In the genomic region with DNA sequence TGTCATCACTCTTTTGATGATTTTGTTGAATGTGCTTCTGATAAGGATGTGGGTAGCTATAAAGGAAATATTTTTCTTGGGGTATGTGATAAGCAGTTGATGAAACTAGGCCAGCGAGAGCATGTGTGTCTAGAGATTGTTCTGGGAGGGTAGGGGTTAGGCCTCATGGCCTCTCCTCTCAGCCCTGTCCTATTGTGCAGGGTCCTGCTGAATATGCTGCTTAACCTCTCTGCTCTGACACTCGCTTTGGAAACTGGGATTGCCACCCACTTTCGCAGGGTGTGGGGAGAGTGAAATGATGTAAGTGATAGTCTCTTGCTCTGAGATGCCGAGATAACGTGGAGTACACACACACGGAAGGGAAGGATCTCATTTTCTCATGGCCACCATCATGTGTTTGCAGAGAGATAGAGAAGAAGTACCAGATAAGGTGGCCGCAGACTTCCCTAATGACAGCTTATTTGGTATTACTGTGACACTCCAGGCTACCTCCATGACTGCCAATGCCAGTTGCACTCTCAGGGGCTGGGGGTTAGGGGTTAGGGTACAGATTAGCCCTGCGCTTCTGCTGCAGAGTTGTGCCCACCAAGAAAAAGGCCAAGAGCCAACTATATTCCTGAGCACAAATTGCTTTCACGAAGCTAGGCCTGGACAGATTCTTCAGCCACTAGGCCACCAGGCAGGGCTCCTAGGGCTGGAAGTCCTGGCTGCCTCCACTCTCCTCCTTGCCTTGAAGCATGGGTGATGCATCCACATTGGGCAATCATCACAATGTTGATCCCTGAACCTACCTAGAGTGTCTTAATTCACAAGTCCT, we compare ENCODE assay signal across 1 cellular context.
TF ChIP-seq lines count a peak whose summit lies in the region.

No MANE protein-coding gene starts in this region.

TF ChIP-seq in K562, 482 proteins besides CTCF, POLR2A, EP300 and RAD21 (continued from another document and continues in another):
- TF ChIP-seq, protein P1, sequence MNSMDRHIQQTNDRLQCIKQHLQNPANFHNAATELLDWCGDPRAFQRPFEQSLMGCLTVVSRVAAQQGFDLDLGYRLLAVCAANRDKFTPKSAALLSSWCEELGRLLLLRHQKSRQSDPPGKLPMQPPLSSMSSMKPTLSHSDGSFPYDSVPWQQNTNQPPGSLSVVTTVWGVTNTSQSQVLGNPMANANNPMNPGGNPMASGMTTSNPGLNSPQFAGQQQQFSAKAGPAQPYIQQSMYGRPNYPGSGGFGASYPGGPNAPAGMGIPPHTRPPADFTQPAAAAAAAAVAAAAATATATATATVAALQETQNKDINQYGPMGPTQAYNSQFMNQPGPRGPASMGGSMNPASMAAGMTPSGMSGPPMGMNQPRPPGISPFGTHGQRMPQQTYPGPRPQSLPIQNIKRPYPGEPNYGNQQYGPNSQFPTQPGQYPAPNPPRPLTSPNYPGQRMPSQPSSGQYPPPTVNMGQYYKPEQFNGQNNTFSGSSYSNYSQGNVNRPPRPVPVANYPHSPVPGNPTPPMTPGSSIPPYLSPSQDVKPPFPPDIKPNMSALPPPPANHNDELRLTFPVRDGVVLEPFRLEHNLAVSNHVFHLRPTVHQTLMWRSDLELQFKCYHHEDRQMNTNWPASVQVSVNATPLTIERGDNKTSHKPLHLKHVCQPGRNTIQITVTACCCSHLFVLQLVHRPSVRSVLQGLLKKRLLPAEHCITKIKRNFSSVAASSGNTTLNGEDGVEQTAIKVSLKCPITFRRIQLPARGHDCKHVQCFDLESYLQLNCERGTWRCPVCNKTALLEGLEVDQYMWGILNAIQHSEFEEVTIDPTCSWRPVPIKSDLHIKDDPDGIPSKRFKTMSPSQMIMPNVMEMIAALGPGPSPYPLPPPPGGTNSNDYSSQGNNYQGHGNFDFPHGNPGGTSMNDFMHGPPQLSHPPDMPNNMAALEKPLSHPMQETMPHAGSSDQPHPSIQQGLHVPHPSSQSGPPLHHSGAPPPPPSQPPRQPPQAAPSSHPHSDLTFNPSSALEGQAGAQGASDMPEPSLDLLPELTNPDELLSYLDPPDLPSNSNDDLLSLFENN (IDR thresholded peaks at IDR 0.05; ENCODE audit: low read depth in 2 of 2, low read length in 2 of 2), result peak in 1 of 2 experiments; percentile 92; a peak in 2 of 4 replicates
- peak; percentile 41; the same call in 1 of the 2 replicates for TF ChIP-seq ZKSCAN1 (IDR thresholded peaks at IDR 0.05; ENCODE audit: low read depth, low read length)
- TF ChIP-seq FOXJ3 (CRISPR knock-in tag; IDR thresholded peaks at IDR 0.05), result no peak
- no peak for TF ChIP-seq LARP7 (IDR thresholded peaks at IDR 0.05)
- TF ChIP-seq, protein P2, sequence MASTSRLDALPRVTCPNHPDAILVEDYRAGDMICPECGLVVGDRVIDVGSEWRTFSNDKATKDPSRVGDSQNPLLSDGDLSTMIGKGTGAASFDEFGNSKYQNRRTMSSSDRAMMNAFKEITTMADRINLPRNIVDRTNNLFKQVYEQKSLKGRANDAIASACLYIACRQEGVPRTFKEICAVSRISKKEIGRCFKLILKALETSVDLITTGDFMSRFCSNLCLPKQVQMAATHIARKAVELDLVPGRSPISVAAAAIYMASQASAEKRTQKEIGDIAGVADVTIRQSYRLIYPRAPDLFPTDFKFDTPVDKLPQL (IDR thresholded peaks at IDR 0.05; ENCODE audit: extremely low read depth, insufficient read length), result no peak
- TF ChIP-seq, protein P3, sequence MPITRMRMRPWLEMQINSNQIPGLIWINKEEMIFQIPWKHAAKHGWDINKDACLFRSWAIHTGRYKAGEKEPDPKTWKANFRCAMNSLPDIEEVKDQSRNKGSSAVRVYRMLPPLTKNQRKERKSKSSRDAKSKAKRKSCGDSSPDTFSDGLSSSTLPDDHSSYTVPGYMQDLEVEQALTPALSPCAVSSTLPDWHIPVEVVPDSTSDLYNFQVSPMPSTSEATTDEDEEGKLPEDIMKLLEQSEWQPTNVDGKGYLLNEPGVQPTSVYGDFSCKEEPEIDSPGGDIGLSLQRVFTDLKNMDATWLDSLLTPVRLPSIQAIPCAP (CRISPR knock-in tag; IDR thresholded peaks at IDR 0.05; ENCODE audit: borderline replicate concordance), result no peak
- TF ChIP-seq, protein P4, sequence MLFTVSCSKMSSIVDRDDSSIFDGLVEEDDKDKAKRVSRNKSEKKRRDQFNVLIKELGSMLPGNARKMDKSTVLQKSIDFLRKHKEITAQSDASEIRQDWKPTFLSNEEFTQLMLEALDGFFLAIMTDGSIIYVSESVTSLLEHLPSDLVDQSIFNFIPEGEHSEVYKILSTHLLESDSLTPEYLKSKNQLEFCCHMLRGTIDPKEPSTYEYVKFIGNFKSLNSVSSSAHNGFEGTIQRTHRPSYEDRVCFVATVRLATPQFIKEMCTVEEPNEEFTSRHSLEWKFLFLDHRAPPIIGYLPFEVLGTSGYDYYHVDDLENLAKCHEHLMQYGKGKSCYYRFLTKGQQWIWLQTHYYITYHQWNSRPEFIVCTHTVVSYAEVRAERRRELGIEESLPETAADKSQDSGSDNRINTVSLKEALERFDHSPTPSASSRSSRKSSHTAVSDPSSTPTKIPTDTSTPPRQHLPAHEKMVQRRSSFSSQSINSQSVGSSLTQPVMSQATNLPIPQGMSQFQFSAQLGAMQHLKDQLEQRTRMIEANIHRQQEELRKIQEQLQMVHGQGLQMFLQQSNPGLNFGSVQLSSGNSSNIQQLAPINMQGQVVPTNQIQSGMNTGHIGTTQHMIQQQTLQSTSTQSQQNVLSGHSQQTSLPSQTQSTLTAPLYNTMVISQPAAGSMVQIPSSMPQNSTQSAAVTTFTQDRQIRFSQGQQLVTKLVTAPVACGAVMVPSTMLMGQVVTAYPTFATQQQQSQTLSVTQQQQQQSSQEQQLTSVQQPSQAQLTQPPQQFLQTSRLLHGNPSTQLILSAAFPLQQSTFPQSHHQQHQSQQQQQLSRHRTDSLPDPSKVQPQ (CRISPR knock-in tag; IDR thresholded peaks at IDR 0.05; ENCODE audit: borderline replicate concordance), result peak; percentile 42; the same call in 1 of the 2 replicates
- no peak for TF ChIP-seq SREBF2 (CRISPR knock-in tag; IDR thresholded peaks at IDR 0.05)
- TF ChIP-seq, protein P5, sequence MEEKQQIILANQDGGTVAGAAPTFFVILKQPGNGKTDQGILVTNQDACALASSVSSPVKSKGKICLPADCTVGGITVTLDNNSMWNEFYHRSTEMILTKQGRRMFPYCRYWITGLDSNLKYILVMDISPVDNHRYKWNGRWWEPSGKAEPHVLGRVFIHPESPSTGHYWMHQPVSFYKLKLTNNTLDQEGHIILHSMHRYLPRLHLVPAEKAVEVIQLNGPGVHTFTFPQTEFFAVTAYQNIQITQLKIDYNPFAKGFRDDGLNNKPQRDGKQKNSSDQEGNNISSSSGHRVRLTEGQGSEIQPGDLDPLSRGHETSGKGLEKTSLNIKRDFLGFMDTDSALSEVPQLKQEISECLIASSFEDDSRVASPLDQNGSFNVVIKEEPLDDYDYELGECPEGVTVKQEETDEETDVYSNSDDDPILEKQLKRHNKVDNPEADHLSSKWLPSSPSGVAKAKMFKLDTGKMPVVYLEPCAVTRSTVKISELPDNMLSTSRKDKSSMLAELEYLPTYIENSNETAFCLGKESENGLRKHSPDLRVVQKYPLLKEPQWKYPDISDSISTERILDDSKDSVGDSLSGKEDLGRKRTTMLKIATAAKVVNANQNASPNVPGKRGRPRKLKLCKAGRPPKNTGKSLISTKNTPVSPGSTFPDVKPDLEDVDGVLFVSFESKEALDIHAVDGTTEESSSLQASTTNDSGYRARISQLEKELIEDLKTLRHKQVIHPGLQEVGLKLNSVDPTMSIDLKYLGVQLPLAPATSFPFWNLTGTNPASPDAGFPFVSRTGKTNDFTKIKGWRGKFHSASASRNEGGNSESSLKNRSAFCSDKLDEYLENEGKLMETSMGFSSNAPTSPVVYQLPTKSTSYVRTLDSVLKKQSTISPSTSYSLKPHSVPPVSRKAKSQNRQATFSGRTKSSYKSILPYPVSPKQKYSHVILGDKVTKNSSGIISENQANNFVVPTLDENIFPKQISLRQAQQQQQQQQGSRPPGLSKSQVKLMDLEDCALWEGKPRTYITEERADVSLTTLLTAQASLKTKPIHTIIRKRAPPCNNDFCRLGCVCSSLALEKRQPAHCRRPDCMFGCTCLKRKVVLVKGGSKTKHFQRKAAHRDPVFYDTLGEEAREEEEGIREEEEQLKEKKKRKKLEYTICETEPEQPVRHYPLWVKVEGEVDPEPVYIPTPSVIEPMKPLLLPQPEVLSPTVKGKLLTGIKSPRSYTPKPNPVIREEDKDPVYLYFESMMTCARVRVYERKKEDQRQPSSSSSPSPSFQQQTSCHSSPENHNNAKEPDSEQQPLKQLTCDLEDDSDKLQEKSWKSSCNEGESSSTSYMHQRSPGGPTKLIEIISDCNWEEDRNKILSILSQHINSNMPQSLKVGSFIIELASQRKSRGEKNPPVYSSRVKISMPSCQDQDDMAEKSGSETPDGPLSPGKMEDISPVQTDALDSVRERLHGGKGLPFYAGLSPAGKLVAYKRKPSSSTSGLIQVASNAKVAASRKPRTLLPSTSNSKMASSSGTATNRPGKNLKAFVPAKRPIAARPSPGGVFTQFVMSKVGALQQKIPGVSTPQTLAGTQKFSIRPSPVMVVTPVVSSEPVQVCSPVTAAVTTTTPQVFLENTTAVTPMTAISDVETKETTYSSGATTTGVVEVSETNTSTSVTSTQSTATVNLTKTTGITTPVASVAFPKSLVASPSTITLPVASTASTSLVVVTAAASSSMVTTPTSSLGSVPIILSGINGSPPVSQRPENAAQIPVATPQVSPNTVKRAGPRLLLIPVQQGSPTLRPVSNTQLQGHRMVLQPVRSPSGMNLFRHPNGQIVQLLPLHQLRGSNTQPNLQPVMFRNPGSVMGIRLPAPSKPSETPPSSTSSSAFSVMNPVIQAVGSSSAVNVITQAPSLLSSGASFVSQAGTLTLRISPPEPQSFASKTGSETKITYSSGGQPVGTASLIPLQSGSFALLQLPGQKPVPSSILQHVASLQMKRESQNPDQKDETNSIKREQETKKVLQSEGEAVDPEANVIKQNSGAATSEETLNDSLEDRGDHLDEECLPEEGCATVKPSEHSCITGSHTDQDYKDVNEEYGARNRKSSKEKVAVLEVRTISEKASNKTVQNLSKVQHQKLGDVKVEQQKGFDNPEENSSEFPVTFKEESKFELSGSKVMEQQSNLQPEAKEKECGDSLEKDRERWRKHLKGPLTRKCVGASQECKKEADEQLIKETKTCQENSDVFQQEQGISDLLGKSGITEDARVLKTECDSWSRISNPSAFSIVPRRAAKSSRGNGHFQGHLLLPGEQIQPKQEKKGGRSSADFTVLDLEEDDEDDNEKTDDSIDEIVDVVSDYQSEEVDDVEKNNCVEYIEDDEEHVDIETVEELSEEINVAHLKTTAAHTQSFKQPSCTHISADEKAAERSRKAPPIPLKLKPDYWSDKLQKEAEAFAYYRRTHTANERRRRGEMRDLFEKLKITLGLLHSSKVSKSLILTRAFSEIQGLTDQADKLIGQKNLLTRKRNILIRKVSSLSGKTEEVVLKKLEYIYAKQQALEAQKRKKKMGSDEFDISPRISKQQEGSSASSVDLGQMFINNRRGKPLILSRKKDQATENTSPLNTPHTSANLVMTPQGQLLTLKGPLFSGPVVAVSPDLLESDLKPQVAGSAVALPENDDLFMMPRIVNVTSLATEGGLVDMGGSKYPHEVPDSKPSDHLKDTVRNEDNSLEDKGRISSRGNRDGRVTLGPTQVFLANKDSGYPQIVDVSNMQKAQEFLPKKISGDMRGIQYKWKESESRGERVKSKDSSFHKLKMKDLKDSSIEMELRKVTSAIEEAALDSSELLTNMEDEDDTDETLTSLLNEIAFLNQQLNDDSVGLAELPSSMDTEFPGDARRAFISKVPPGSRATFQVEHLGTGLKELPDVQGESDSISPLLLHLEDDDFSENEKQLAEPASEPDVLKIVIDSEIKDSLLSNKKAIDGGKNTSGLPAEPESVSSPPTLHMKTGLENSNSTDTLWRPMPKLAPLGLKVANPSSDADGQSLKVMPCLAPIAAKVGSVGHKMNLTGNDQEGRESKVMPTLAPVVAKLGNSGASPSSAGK (IDR thresholded peaks at IDR 0.05), result peak; percentile 57; the same call in 1 of the 2 replicates
- TF ChIP-seq NR3C1 (CRISPR knock-in tag; IDR thresholded peaks at IDR 0.05), result no peak
- TF ChIP-seq, protein P6, sequence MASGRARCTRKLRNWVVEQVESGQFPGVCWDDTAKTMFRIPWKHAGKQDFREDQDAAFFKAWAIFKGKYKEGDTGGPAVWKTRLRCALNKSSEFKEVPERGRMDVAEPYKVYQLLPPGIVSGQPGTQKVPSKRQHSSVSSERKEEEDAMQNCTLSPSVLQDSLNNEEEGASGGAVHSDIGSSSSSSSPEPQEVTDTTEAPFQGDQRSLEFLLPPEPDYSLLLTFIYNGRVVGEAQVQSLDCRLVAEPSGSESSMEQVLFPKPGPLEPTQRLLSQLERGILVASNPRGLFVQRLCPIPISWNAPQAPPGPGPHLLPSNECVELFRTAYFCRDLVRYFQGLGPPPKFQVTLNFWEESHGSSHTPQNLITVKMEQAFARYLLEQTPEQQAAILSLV (tag; IDR thresholded peaks at IDR 0.05), result no peak; the same call in 1 of the 2 replicates
- no peak for TF ChIP-seq ZBTB1 (CRISPR knock-in tag; IDR thresholded peaks at IDR 0.05; ENCODE audit: borderline replicate concordance, low read depth)
- TF ChIP-seq SETDB1 (IDR thresholded peaks at IDR 0.05; ENCODE audit: low read length), result no peak
- TF ChIP-seq, protein P7, sequence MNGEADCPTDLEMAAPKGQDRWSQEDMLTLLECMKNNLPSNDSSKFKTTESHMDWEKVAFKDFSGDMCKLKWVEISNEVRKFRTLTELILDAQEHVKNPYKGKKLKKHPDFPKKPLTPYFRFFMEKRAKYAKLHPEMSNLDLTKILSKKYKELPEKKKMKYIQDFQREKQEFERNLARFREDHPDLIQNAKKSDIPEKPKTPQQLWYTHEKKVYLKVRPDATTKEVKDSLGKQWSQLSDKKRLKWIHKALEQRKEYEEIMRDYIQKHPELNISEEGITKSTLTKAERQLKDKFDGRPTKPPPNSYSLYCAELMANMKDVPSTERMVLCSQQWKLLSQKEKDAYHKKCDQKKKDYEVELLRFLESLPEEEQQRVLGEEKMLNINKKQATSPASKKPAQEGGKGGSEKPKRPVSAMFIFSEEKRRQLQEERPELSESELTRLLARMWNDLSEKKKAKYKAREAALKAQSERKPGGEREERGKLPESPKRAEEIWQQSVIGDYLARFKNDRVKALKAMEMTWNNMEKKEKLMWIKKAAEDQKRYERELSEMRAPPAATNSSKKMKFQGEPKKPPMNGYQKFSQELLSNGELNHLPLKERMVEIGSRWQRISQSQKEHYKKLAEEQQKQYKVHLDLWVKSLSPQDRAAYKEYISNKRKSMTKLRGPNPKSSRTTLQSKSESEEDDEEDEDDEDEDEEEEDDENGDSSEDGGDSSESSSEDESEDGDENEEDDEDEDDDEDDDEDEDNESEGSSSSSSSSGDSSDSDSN (IDR thresholded peaks at IDR 0.05; ENCODE audit: borderline replicate concordance in 1 of 2, low read depth in 2 of 2, low read length in 2 of 2), result 0 out of 4 replicates have a peak, but pooled peaks of 1 of the 2 experiments have one; percentile 43
- TF ChIP-seq MTA2 (IDR thresholded peaks at IDR 0.05; ENCODE audit: low read depth), result peak; percentile 89
- peak; percentile 89 for TF ChIP-seq ZNF583 (CRISPR knock-in tag; IDR thresholded peaks at IDR 0.05)
- no peak for TF ChIP-seq RBBP5 (IDR thresholded peaks at IDR 0.05; ENCODE audit: borderline replicate concordance, insufficient read depth, low read length, poor library complexity, severe bottlenecking)
- TF ChIP-seq MIER1 (IDR thresholded peaks at IDR 0.05; ENCODE audit: low read depth), result no peak
- no peak for TF ChIP-seq ZNF253 (CRISPR knock-in tag; conservative IDR thresholded peaks at IDR 0.05)
- no peak for TF ChIP-seq TBP (optimal IDR thresholded peaks at IDR 0.05; ENCODE audit: low read depth, low read length)
- TF ChIP-seq, protein P8, sequence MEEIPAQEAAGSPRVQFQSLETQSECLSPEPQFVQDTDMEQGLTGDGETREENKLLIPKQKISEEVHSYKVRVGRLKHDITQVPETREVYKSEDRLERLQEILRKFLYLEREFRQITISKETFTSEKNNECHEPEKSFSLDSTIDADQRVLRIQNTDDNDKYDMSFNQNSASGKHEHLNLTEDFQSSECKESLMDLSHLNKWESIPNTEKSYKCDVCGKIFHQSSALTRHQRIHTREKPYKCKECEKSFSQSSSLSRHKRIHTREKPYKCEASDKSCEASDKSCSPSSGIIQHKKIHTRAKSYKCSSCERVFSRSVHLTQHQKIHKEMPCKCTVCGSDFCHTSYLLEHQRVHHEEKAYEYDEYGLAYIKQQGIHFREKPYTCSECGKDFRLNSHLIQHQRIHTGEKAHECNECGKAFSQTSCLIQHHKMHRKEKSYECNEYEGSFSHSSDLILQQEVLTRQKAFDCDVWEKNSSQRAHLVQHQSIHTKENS (CRISPR knock-in tag; IDR thresholded peaks at IDR 0.05), result no peak
